Comparison of ENCODE assay signal across 24 cellular contexts in genomic region chr5:171371326-171371725, GRCh38. TPM values are rescaled to one million over a fixed set of nuclear protein-coding genes. Genes with fewer than 3 reads are reported as not detected.
"Had no signal": no experiment of that assay in that cellular context is flagged by ENCODE, and none has a peak within 500 bp of the region (broad histone marks: within the 10 kb centered on the region; RNA-seq: fewer than 3 reads in every experiment).

No MANE protein-coding gene starts in this region.

- H3K9me3 Mint-ChIP-seq: activated CD4-positive, alpha-beta T cell treated with anti-CD3 and anti-CD28 coated beads, Interleukin-2, amount 10 ng/mL, durations not matched to agents 7 days and 5 days; activated naive CD8-positive, alpha-beta T cell treated with anti-CD3 and anti-CD28 coated beads for 36 hours; activated T-helper 1 cell treated with anti-CD3 and anti-CD28 coated beads, Interleukin-12 subunit alpha, Interleukin-12 subunit beta, Interleukin-2, Interleukin-4 antibody, amounts not matched to agents 30 ng/mL and 10 ng/mL and 1 ng/mL, durations not matched to agents 14 hours and 24 hours and 36 hours; effector memory CD8-positive, alpha-beta T cell; immature natural killer cell; nephron; stimulated activated naive CD8-positive, alpha-beta T cell treated with anti-CD3 and anti-CD28 coated beads, Interleukin-15, amount 100 ng/mL, for 72 hours had no signal

- H3K36me3 Mint-ChIP-seq: activated naive CD8-positive, alpha-beta T cell treated with anti-CD3 and anti-CD28 coated beads for 36 hours; immature natural killer cell had no signal

- H3K4me3 ChIP-seq: esophagus squamous epithelium, heart right ventricle, lower lobe of right lung, prostate gland, right atrium auricular region, skin epidermis, suprapubic skin, transverse colon had no signal

- DNase-seq: activated CD4-positive, alpha-beta T cell treated with anti-CD3 and anti-CD28 coated beads, Interleukin-2, amount 10 ng/mL, durations not matched to agents 7 days and 5 days; activated CD8-positive, alpha-beta T cell treated with anti-CD3 and anti-CD28 coated beads, Interleukin-2, amount 10 ng/mL, durations not matched to agents 7 days and 5 days; activated naive CD8-positive, alpha-beta T cell treated with anti-CD3 and anti-CD28 coated beads for 36 hours; amniotic stem cell; effector memory CD8-positive, alpha-beta T cell; esophagus squamous epithelium; heart right ventricle; immature natural killer cell; left cardiac atrium; lower lobe of right lung; stimulated activated CD4-positive, alpha-beta T cell treated with anti-CD3 and anti-CD28 coated beads, Interleukin-15, amount 100 ng/mL, for 24 hours; stimulated activated CD4-positive, alpha-beta T cell treated with anti-CD3 and anti-CD28 coated beads, Interleukin-2, amount 100 ng/mL, for 48 hours; stimulated activated naive CD8-positive, alpha-beta T cell treated with anti-CD3 and anti-CD28 coated beads, Interleukin-15, amount 100 ng/mL, for 72 hours; T-helper 1 cell; T-helper 9 cell; transverse colon had no signal

- H3K27ac Mint-ChIP-seq: activated CD4-positive, alpha-beta T cell treated with anti-CD3 and anti-CD28 coated beads, Interleukin-2, amount 10 ng/mL, durations not matched to agents 7 days and 5 days; activated CD8-positive, alpha-beta T cell treated with anti-CD3 and anti-CD28 coated beads, Interleukin-2, amount 10 ng/mL, durations not matched to agents 7 days and 5 days; activated naive CD8-positive, alpha-beta T cell treated with anti-CD3 and anti-CD28 coated beads for 36 hours; activated T-helper 1 cell treated with anti-CD3 and anti-CD28 coated beads, Interleukin-12 subunit alpha, Interleukin-12 subunit beta, Interleukin-2, Interleukin-4 antibody, amounts not matched to agents 30 ng/mL and 10 ng/mL and 1 ng/mL, durations not matched to agents 14 hours and 24 hours and 36 hours; effector memory CD8-positive, alpha-beta T cell; immature natural killer cell; nephron; stimulated activated naive CD8-positive, alpha-beta T cell treated with anti-CD3 and anti-CD28 coated beads, Interleukin-15, amount 100 ng/mL, for 72 hours had no signal

- H3K4me3 Mint-ChIP-seq: activated CD4-positive, alpha-beta T cell treated with anti-CD3 and anti-CD28 coated beads, Interleukin-2, amount 10 ng/mL, durations not matched to agents 7 days and 5 days; activated CD8-positive, alpha-beta T cell treated with anti-CD3 and anti-CD28 coated beads, Interleukin-2, amount 10 ng/mL, durations not matched to agents 7 days and 5 days; activated naive CD8-positive, alpha-beta T cell treated with anti-CD3 and anti-CD28 coated beads for 36 hours; activated T-helper 1 cell treated with anti-CD3 and anti-CD28 coated beads, Interleukin-12 subunit alpha, Interleukin-12 subunit beta, Interleukin-2, Interleukin-4 antibody, amounts not matched to agents 30 ng/mL and 10 ng/mL and 1 ng/mL, durations not matched to agents 14 hours and 24 hours and 36 hours; effector memory CD8-positive, alpha-beta T cell; immature natural killer cell; nephron; stimulated activated naive CD8-positive, alpha-beta T cell treated with anti-CD3 and anti-CD28 coated beads, Interleukin-15, amount 100 ng/mL, for 72 hours had no signal

- H3K36me3 ChIP-seq: esophagus squamous epithelium, heart right ventricle, lower lobe of right lung, prostate gland, right atrium auricular region, suprapubic skin, transverse colon had no signal

- H3K9me3 ChIP-seq: esophagus squamous epithelium, heart right ventricle, lower lobe of right lung, prostate gland, right atrium auricular region, suprapubic skin, transverse colon had no signal

- H3K4me1 ChIP-seq: esophagus squamous epithelium, heart right ventricle, lower lobe of right lung, prostate gland, right atrium auricular region, suprapubic skin, transverse colon had no signal

- H3K4me1 Mint-ChIP-seq: immature natural killer cell, nephron had no signal

- H3K27ac ChIP-seq: esophagus squamous epithelium, heart right ventricle, lower lobe of right lung, prostate gland, right atrium auricular region, skin epidermis, suprapubic skin, transverse colon had no signal

- ATAC-seq: activated CD4-positive, CD25-positive, alpha-beta regulatory T cell treated with anti-CD3 and anti-CD28 coated beads, Interleukin-2, amount 50 U/mL, for 24 hours; activated CD8-positive, alpha-beta T cell treated with anti-CD3 and anti-CD28 coated beads, Interleukin-2, amount 10 ng/mL, durations not matched to agents 7 days and 5 days; effector memory CD8-positive, alpha-beta T cell; left cardiac atrium; lower lobe of right lung; stimulated activated naive CD8-positive, alpha-beta T cell treated with anti-CD3 and anti-CD28 coated beads, Interleukin-15, amount 100 ng/mL, for 72 hours had no signal

- H3K27me3 ChIP-seq: right atrium auricular region, transverse colon had no signal

RNA-seq across cellular contexts. Expression of gene FGF18, which starts 48.1 kb away (rescaled TPM):
- total RNA-seq: activated CD8-positive, alpha-beta T cell treated with anti-CD3 and anti-CD28 coated beads, Interleukin-2, amount 10 ng/mL, durations not matched to agents 7 days and 5 days; dermis microvascular lymphatic vessel endothelial cell had no signal
- polyA plus RNA-seq: immature natural killer cell had no signal
